8 cellular contexts compared by ENCODE assay signal in the genomic region with DNA sequence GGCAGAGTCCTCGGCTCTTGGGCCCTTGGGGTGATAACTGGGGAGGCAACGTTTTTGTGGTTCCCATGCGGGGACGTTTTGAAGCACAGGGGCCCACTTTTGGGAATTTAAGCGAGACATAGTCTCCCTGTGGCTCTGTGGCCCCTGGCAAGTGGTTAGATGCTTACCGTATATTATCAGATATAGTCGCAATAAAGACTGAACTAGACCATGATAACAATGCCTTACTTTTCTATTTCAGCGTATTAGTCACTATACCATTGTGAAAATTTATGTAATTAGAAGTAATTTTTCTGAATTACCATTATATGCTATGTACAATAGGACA. TPM values are rescaled to one million over a fixed set of nuclear protein-coding genes. Genes with fewer than 3 reads are reported as not detected.
A peak's percentile ranks its signal among the peaks of the same experiment; 100 is the strongest.
DNase-seq lines count a peak whose midpoint lies in the region; ATAC-seq, FAIRE-seq and TF ChIP-seq lines count a peak whose summit lies in the region.

No MANE protein-coding gene starts in this region.

- H3K27me3 Mint-ChIP-seq in activated naive CD4-positive, alpha-beta T cell treated with anti-CD3 and anti-CD28 coated beads for 36 hours (ENCODE audit: low read depth) = no peaks in the 10 kb centered on the region
- no peaks in the 10 kb centered on the region for H3K27me3 Mint-ChIP-seq in activated CD8-positive, alpha-beta T cell treated with anti-CD3 and anti-CD28 coated beads for 36 hours

- H3K36me3 ChIP-seq in kidney (ENCODE audit: control insufficient read depth in 1 of 2, insufficient read depth in 2 of 2, low read length in 2 of 2) (no peaks in the 10 kb centered on the region), tibial nerve (no peaks in the 10 kb centered on the region)

- no peak for TF ChIP-seq POLR2A in tibial nerve (IDR thresholded peaks at IDR 0.05)

- peak overlapping the region; percentile 48 for H3K27ac Mint-ChIP-seq in activated naive CD4-positive, alpha-beta T cell treated with anti-CD3 and anti-CD28 coated beads for 36 hours
- H3K27ac Mint-ChIP-seq in activated CD8-positive, alpha-beta T cell treated with anti-CD3 and anti-CD28 coated beads for 36 hours = peak overlapping the region; percentile 85

- CTCF ChIA-PET in activated naive CD4-positive, alpha-beta T cell treated with anti-CD3 and anti-CD28 coated beads for 36 hours (lab: Charles Lee) = interaction anchor here (1.4 kb wide), 2 partner anchors 13 to 248 kb away, joined by 4 to 6 read pairs; no protein-coding TSS in a partner anchor
- CTCF ChIA-PET in activated CD8-positive, alpha-beta T cell treated with anti-CD3 and anti-CD28 coated beads for 36 hours (lab: Charles Lee) = interaction anchor here (1.6 to 2.0 kb wide), 4 partner anchors 12 to 104 kb away, joined by 3 to 9 read pairs (median 6); no protein-coding TSS in a partner anchor

- no peaks in the 10 kb centered on the region for H3K27me3 ChIP-seq in tibial nerve

- POLR2A ChIA-PET in activated CD8-positive, alpha-beta T cell treated with anti-CD3 and anti-CD28 coated beads for 36 hours (lab: Charles Lee) = interaction anchor here (0.5 kb wide), 1 partner anchor 9 kb away, joined by 3 read pairs; no protein-coding TSS in a partner anchor

- H3K9me3 ChIP-seq in kidney (ENCODE audit: control insufficient read depth in 1 of 2, low read length in 2 of 2) (no peaks in the 10 kb centered on the region), tibial nerve (no peaks in the 10 kb centered on the region)

- no peak for DNase-seq in activated naive CD4-positive, alpha-beta T cell treated with anti-CD3 and anti-CD28 coated beads for 36 hours
- DNase-seq in activated naive CD4-positive, alpha-beta T cell treated with Interleukin-2 at 50 U/mL for 16 hours = no peak
- DNase-seq in activated CD8-positive, alpha-beta T cell treated with anti-CD3 and anti-CD28 coated beads for 36 hours = no peak
- DNase-seq in kidney (no peak), tibial nerve (ENCODE audit: low spot score in 2 of 2) (no peak), SHP77 (lab: John Stamatoyannopoulos, UW) (no peak), NOMO-1 treated with DMSO at 0.1 percent for 48 hours (lab: John Stamatoyannopoulos, UW; ENCODE audit: unreplicated experiment) (no peak)
- DNase-seq in stimulated activated CD8-positive, alpha-beta memory T cell treated with anti-CD3 and anti-CD28 coated beads, Interleukin-4, amount 100 ng/mL, for 48 hours = no peak

- WGBS in tibial nerve, 2 donors = 1 to 2% methylated on average over 8 of the region's 8 CpGs

- peak overlapping the region; percentile 84 for H3K4me3 Mint-ChIP-seq in activated naive CD4-positive, alpha-beta T cell treated with anti-CD3 and anti-CD28 coated beads for 36 hours
- peak overlapping the region; percentile 84 for H3K4me3 Mint-ChIP-seq in activated CD8-positive, alpha-beta T cell treated with anti-CD3 and anti-CD28 coated beads for 36 hours

- H3K36me3 Mint-ChIP-seq in activated naive CD4-positive, alpha-beta T cell treated with anti-CD3 and anti-CD28 coated beads for 36 hours (ENCODE audit: low read depth) = no peaks in the 10 kb centered on the region
- no peaks in the 10 kb centered on the region for H3K36me3 Mint-ChIP-seq in activated CD8-positive, alpha-beta T cell treated with anti-CD3 and anti-CD28 coated beads for 36 hours (ENCODE audit: low read depth)

- peak overlapping the region; percentile 53 to 67 for H3K9ac ChIP-seq in kidney (ENCODE audit: low read length in 2 of 2)

- H3K4me3 ChIP-seq in kidney (ENCODE audit: low read length in 2 of 2) = peak overlapping the region; percentile 63 to 87
- peak overlapping the region; percentile 50 to 87 (median 78) for H3K4me3 ChIP-seq in tibial nerve

- H3K4me1 Mint-ChIP-seq in activated naive CD4-positive, alpha-beta T cell treated with anti-CD3 and anti-CD28 coated beads for 36 hours (ENCODE audit: low read depth) = peaks cover 17% of the 10 kb centered on the region
- peaks cover 17% of the 10 kb centered on the region for H3K4me1 Mint-ChIP-seq in activated CD8-positive, alpha-beta T cell treated with anti-CD3 and anti-CD28 coated beads for 36 hours (ENCODE audit: low read depth)

- FAIRE-seq in kidney (lab: Jason Lieb, UNC) = no peak

- H3K4me1 ChIP-seq in kidney (ENCODE audit: control insufficient read depth in 1 of 2, insufficient read depth in 1 of 2, low read depth in 1 of 2, low read length in 2 of 2) = peaks cover 0 to 6% of the 10 kb centered on the region in 2 donors
- H3K4me1 ChIP-seq in tibial nerve = peaks cover 0 to 29% (median 16%) of the 10 kb centered on the region in 4 donors

- no peak for TF ChIP-seq EP300 in tibial nerve (IDR thresholded peaks at IDR 0.05)

- no peaks in the 10 kb centered on the region for H3K9me3 Mint-ChIP-seq in activated naive CD4-positive, alpha-beta T cell treated with anti-CD3 and anti-CD28 coated beads for 36 hours
- no peaks in the 10 kb centered on the region for H3K9me3 Mint-ChIP-seq in activated CD8-positive, alpha-beta T cell treated with anti-CD3 and anti-CD28 coated beads for 36 hours

- intact Hi-C loops in activated naive CD4-positive, alpha-beta T cell treated with anti-CD3 and anti-CD28 coated beads for 36 hours (cut with micrococcal nuclease) = loop anchor here (1.0 to 5.0 kb wide), 2 partner anchors 698 to 974 kb away; partner anchors contain the start of genes ATP5PO and CRYZL1
- intact Hi-C loops in activated CD8-positive, alpha-beta T cell treated with anti-CD3 and anti-CD28 coated beads for 36 hours (cut with micrococcal nuclease) = loop anchor here (10.0 kb wide), 1 partner anchor 701 kb away; the partner anchor contains the start of gene ATP5PO
- intact Hi-C loops in kidney (cut with DNase I) = no loop called here

- TF ChIP-seq CTCF in activated CD8-positive, alpha-beta T cell treated with anti-CD3 and anti-CD28 coated beads for 36 hours (IDR thresholded peaks at IDR 0.05) = no peak
- no peak for TF ChIP-seq CTCF in kidney (IDR thresholded peaks at IDR 0.05; ENCODE audit: borderline replicate concordance, extremely low read depth, insufficient read depth)
- TF ChIP-seq CTCF in tibial nerve (IDR thresholded peaks at IDR 0.05) = no peak

- ATAC-seq in activated CD8-positive, alpha-beta T cell treated with anti-CD3 and anti-CD28 coated beads for 36 hours = peak; percentile 11

- H3K27ac ChIP-seq in kidney (ENCODE audit: low read depth in 2 of 2, low read length in 2 of 2) (peak overlapping the region; percentile 63 to 87), tibial nerve (peak overlapping the region; percentile 67 to 89 (median 85))

RNA-seq across cellular contexts. Expression of gene RCAN1, which starts 0.5 kb away (rescaled TPM):
- 1 to 10 TPM; 2.3 to 2.9 TPM for total RNA-seq in activated naive CD4-positive, alpha-beta T cell treated with anti-CD3 and anti-CD28 coated beads for 36 hours
- 1 to 10 TPM; 6.1 to 7.8 TPM for total RNA-seq in activated CD8-positive, alpha-beta T cell treated with anti-CD3 and anti-CD28 coated beads for 36 hours
- total RNA-seq in kidney = 31.3 TPM
- 55.3 TPM for polyA plus RNA-seq in kidney (ENCODE audit: insufficient read depth, low read depth, low replicate concordance)
- total RNA-seq in tibial nerve = 10 to 100 TPM; 51.8 to 71.2 (median 66.7) TPM

RNA-seq across cellular contexts. Expression of gene CLIC6, which starts 53.3 kb away (rescaled TPM):
- total RNA-seq in activated naive CD4-positive, alpha-beta T cell treated with anti-CD3 and anti-CD28 coated beads for 36 hours = under 1 TPM; 0.10 to 0.12 TPM
- total RNA-seq in activated CD8-positive, alpha-beta T cell treated with anti-CD3 and anti-CD28 coated beads for 36 hours = under 1 TPM; 0.54 to 0.58 TPM
- total RNA-seq in kidney (10.1 TPM), tibial nerve (10 to 100 TPM in 1 of 4 donors, 1 to 10 TPM in 3; 3.3 to 11.6 (median 7.0) TPM)
- 2.1 TPM for polyA plus RNA-seq in kidney (ENCODE audit: insufficient read depth, low read depth, low replicate concordance)
